Comparison of ENCODE assay signal across 16 cellular contexts in the genomic region with DNA sequence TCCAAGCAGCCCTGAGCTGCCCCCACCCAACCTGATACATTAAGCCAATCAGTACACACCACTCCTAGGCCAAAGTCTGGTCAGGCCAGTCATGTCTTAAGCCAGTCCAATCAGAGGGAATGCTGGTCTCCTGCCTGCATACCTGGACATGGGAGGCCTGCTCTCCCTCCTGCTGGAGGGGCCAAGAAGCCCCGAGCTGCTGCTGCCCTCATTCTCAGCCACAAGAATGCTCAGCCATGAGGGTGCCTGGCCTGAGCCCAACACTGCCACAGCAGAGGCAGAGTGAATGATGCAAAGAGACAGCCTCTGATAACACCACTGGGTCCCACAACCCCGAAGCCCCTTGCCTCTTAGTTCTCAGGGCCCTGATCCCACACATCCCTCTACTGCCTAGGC. TPM values are rescaled to one million over a fixed set of nuclear protein-coding genes. Genes with fewer than 3 reads are reported as not detected.
DNase-seq lines count a peak whose midpoint lies in the region; ATAC-seq and TF ChIP-seq lines count a peak whose summit lies in the region.
"Had no signal": no experiment of that assay in that cellular context is flagged by ENCODE, and none has a peak within 500 bp of the region (broad histone marks: within the 10 kb centered on the region; RNA-seq: fewer than 3 reads in every experiment).

No MANE protein-coding gene starts in this region.

- H3K4me3 Mint-ChIP-seq in activated T-helper 2 cell treated with anti-CD3 and anti-CD28 coated beads, Interferon-gamma antibody, Interleukin-2, Interleukin-4, amounts not matched to agents 10 μg/mL and 5 μg/mL and 100 μg/mL, durations not matched to agents 14 hours and 24 hours and 36 hours (ENCODE audit: low read depth), result no peak overlapping the region
- H3K4me3 Mint-ChIP-seq: neural progenitor cell, T-cell had no signal

- peaks cover 6% of the 10 kb centered on the region for H3K27me3 Mint-ChIP-seq in activated T-helper 2 cell treated with anti-CD3 and anti-CD28 coated beads, Interferon-gamma antibody, Interleukin-2, Interleukin-4, amounts not matched to agents 10 μg/mL and 5 μg/mL and 100 μg/mL, durations not matched to agents 14 hours and 24 hours and 36 hours (ENCODE audit: low read depth)

- H3K36me3 Mint-ChIP-seq in activated T-helper 2 cell treated with anti-CD3 and anti-CD28 coated beads, Interferon-gamma antibody, Interleukin-2, Interleukin-4, amounts not matched to agents 10 μg/mL and 5 μg/mL and 100 μg/mL, durations not matched to agents 14 hours and 24 hours and 36 hours (ENCODE audit: low read depth), result no peaks in the 10 kb centered on the region
- H3K36me3 Mint-ChIP-seq: neural progenitor cell, T-cell had no signal

- H3K27ac ChIP-seq in C4-2B, result peak overlapping the region; percentile 51
- H3K27ac ChIP-seq in angular gyrus (ENCODE audit: low read depth, low read length), result peak overlapping the region; percentile 5
- H3K27ac ChIP-seq: body of pancreas, neural progenitor cell, testis had no signal

- no peaks in the 10 kb centered on the region for H3K9me3 Mint-ChIP-seq in activated T-helper 2 cell treated with anti-CD3 and anti-CD28 coated beads, Interferon-gamma antibody, Interleukin-2, Interleukin-4, amounts not matched to agents 10 μg/mL and 5 μg/mL and 100 μg/mL, durations not matched to agents 14 hours and 24 hours and 36 hours
- H3K9me3 Mint-ChIP-seq: neural progenitor cell, T-cell had no signal

- peak; percentile 30 for DNase-seq in HT-29 (ENCODE audit: low spot score)
- no peak for DNase-seq in left colon
- no peak for DNase-seq in activated T-helper 2 cell treated with anti-CD3 and anti-CD28 coated beads, Interferon-gamma antibody, Interleukin-2, Interleukin-4, amounts not matched to agents 10 μg/mL and 5 μg/mL and 100 μg/mL, durations not matched to agents 14 hours and 24 hours and 36 hours (ENCODE audit: low spot score)
- no peak for DNase-seq in DMS153 treated with DMSO at 0.1 percent for 48 hours (lab: John Stamatoyannopoulos, UW; ENCODE audit: unreplicated experiment)
- no peak for DNase-seq in retina
- DNase-seq: BE2C, body of pancreas, KBM-7, NCI-H1048, T-cell, testis had no signal

- no peak overlapping the region for H3K27ac Mint-ChIP-seq in activated T-helper 2 cell treated with anti-CD3 and anti-CD28 coated beads, Interferon-gamma antibody, Interleukin-2, Interleukin-4, amounts not matched to agents 10 μg/mL and 5 μg/mL and 100 μg/mL, durations not matched to agents 14 hours and 24 hours and 36 hours
- H3K27ac Mint-ChIP-seq: T-cell had no signal

- H3K4me1 Mint-ChIP-seq in activated T-helper 2 cell treated with anti-CD3 and anti-CD28 coated beads, Interferon-gamma antibody, Interleukin-2, Interleukin-4, amounts not matched to agents 10 μg/mL and 5 μg/mL and 100 μg/mL, durations not matched to agents 14 hours and 24 hours and 36 hours (ENCODE audit: low read depth), result peaks cover 12% of the 10 kb centered on the region

- TF ChIP-seq CTCF in C4-2B (conservative IDR thresholded peaks at IDR 0.05), result no peak

- ATAC-seq in left colon (peak; percentile 43), GM21381 (IDR thresholded peaks at IDR 0.05; ENCODE audit: unreplicated experiment) (no peak)
- ATAC-seq: body of pancreas, sciatic nerve had no signal

- intact Hi-C loops in left colon (cut with DNase I, micrococcal nuclease), result no loop called here
- intact Hi-C loops in activated T-helper 2 cell treated with anti-CD3 and anti-CD28 coated beads, Interferon-gamma antibody, Interleukin-2, Interleukin-4, amounts not matched to agents 10 μg/mL and 5 μg/mL and 100 μg/mL, durations not matched to agents 14 hours and 24 hours and 36 hours (cut with micrococcal nuclease), result no loop called here

RNA-seq across cellular contexts. Expression of a gene that starts 23.0 kb away (rescaled TPM):
- 0.18 and 0.25 TPM in 2 replicates for total RNA-seq in HT-29 (2014; rRNA removed; shearing (Covaris generic))
- under 1 TPM; 0.18 to 0.20 TPM for total RNA-seq in left colon
- 0.46 and 0.78 TPM in 2 replicates for total RNA-seq in activated T-helper 2 cell treated with anti-CD3 and anti-CD28 coated beads, Interferon-gamma antibody, Interleukin-2, Interleukin-4, amounts not matched to agents 10 μg/mL and 5 μg/mL and 100 μg/mL, durations not matched to agents 14 hours and 24 hours and 36 hours

RNA-seq across cellular contexts. Expression of a gene that starts 42.3 kb away (rescaled TPM):
- total RNA-seq in HT-29 (2014; rRNA removed; shearing (Covaris generic)), result 119 and 132 TPM in 2 replicates
- 100 to 1,000 TPM; 297 to 352 TPM for total RNA-seq in left colon
- total RNA-seq in activated T-helper 2 cell treated with anti-CD3 and anti-CD28 coated beads, Interferon-gamma antibody, Interleukin-2, Interleukin-4, amounts not matched to agents 10 μg/mL and 5 μg/mL and 100 μg/mL, durations not matched to agents 14 hours and 24 hours and 36 hours, result 473 and 533 TPM in 2 replicates

RNA-seq across cellular contexts. Expression of a gene that starts 48.8 kb away (rescaled TPM):
- total RNA-seq in HT-29 (2014; rRNA removed; shearing (Covaris generic)), result 21.4 and 22.7 TPM in 2 replicates
- 10 to 100 TPM; 40.8 to 65.3 TPM for total RNA-seq in left colon
- 54.4 and 58.4 TPM in 2 replicates for total RNA-seq in activated T-helper 2 cell treated with anti-CD3 and anti-CD28 coated beads, Interferon-gamma antibody, Interleukin-2, Interleukin-4, amounts not matched to agents 10 μg/mL and 5 μg/mL and 100 μg/mL, durations not matched to agents 14 hours and 24 hours and 36 hours
